Comparison of ENCODE assay signal across 10 cellular contexts in genomic region chr20:1810926-1811620, GRCh38.
DNase-seq lines count a peak whose midpoint lies in the region; ATAC-seq, FAIRE-seq and TF ChIP-seq lines count a peak whose summit lies in the region.
"Had no signal": no experiment of that assay in that cellular context is flagged by ENCODE, and none has a peak within 500 bp of the region (broad histone marks: within the 10 kb centered on the region; RNA-seq: fewer than 3 reads in every experiment).

No MANE protein-coding gene starts in this region.

- H3K27ac Mint-ChIP-seq in CD14-positive monocyte: peak overlapping the region; percentile 88 to 96 (median 93)
- no peak overlapping the region for H3K27ac Mint-ChIP-seq in activated CD4-positive, alpha-beta memory T cell treated with anti-CD3 and anti-CD28 coated beads for 36 hours
- H3K27ac Mint-ChIP-seq: activated T-helper 1 cell treated with anti-CD3 and anti-CD28 coated beads, Interleukin-12 subunit alpha, Interleukin-12 subunit beta, Interleukin-2, Interleukin-4 antibody, amounts not matched to agents 30 ng/mL and 10 ng/mL and 1 ng/mL, durations not matched to agents 14 hours and 24 hours and 36 hours had no signal

- peaks cover 65% of the 10 kb centered on the region for H3K4me1 Mint-ChIP-seq in CD14-positive monocyte
- H3K4me1 Mint-ChIP-seq in activated CD4-positive, alpha-beta memory T cell treated with anti-CD3 and anti-CD28 coated beads for 36 hours (ENCODE audit: low read depth): peaks cover 3% of the 10 kb centered on the region

- no peak overlapping the region for H2AFZ ChIP-seq in fibroblast of lung (ENCODE audit: low read length)

- no peaks in the 10 kb centered on the region for H3K9me3 Mint-ChIP-seq in CD14-positive monocyte
- no peaks in the 10 kb centered on the region for H3K9me3 Mint-ChIP-seq in activated CD4-positive, alpha-beta memory T cell treated with anti-CD3 and anti-CD28 coated beads for 36 hours
- H3K9me3 Mint-ChIP-seq: activated T-helper 1 cell treated with anti-CD3 and anti-CD28 coated beads, Interleukin-12 subunit alpha, Interleukin-12 subunit beta, Interleukin-2, Interleukin-4 antibody, amounts not matched to agents 30 ng/mL and 10 ng/mL and 1 ng/mL, durations not matched to agents 14 hours and 24 hours and 36 hours had no signal

- H3K4me3 Mint-ChIP-seq in CD14-positive monocyte: peak overlapping the region; percentile 64 to 84
- H3K4me3 Mint-ChIP-seq in activated CD4-positive, alpha-beta memory T cell treated with anti-CD3 and anti-CD28 coated beads for 36 hours: no peak overlapping the region
- H3K4me3 Mint-ChIP-seq: activated T-helper 1 cell treated with anti-CD3 and anti-CD28 coated beads, Interleukin-12 subunit alpha, Interleukin-12 subunit beta, Interleukin-2, Interleukin-4 antibody, amounts not matched to agents 30 ng/mL and 10 ng/mL and 1 ng/mL, durations not matched to agents 14 hours and 24 hours and 36 hours had no signal

- H3K27ac ChIP-seq in fibroblast of lung (ENCODE audit: insufficient read depth, low read length): peak overlapping the region; percentile 81
- H3K27ac ChIP-seq: KMS-11 had no signal

- peaks cover 27 to 34% of the 10 kb centered on the region in 2 donors for H3K36me3 Mint-ChIP-seq in CD14-positive monocyte
- H3K36me3 Mint-ChIP-seq in activated CD4-positive, alpha-beta memory T cell treated with anti-CD3 and anti-CD28 coated beads for 36 hours: no peaks in the 10 kb centered on the region

- no peak for TF ChIP-seq CTCF in CD14-positive monocyte (IDR thresholded peaks at IDR 0.05)
- no peak for TF ChIP-seq CTCF in fibroblast of lung (conservative IDR thresholded peaks at IDR 0.05 in 1 of 2, IDR thresholded peaks at IDR 0.05 in 1 of 2; ENCODE audit: low read depth in 1 of 2, low read length in 2 of 2)

- intact Hi-C loops in CD14-positive monocyte (cut with micrococcal nuclease): no loop called here
- intact Hi-C loops in activated CD4-positive, alpha-beta memory T cell treated with anti-CD3 and anti-CD28 coated beads for 36 hours (cut with micrococcal nuclease): no loop called here

- CTCF ChIA-PET in activated CD4-positive, alpha-beta memory T cell treated with anti-CD3 and anti-CD28 coated beads for 36 hours (lab: Charles Lee): interaction anchor here (1.1 to 1.3 kb wide), 2 partner anchors 34 to 47 kb away, joined by 3 to 4 read pairs; no protein-coding TSS in a partner anchor

- H3K27me3 Mint-ChIP-seq in CD14-positive monocyte (ENCODE audit: low read depth in 3 of 3): peaks cover 2 to 7% (median 3%) of the 10 kb centered on the region in 3 donors
- H3K27me3 Mint-ChIP-seq in activated CD4-positive, alpha-beta memory T cell treated with anti-CD3 and anti-CD28 coated beads for 36 hours: peaks cover 36% of the 10 kb centered on the region

- H3K27me3 ChIP-seq in fibroblast of lung (ENCODE audit: control insufficient read depth, insufficient read depth, low read length): no peaks in the 10 kb centered on the region

- ATAC-seq in GM21737 (IDR thresholded peaks at IDR 0.05; ENCODE audit: unreplicated experiment): no peak

- no peak overlapping the region for H3K4me2 ChIP-seq in fibroblast of lung (ENCODE audit: extremely low read depth, insufficient read depth, low read length)
- H3K4me2 ChIP-seq: KMS-11 had no signal

- no peak overlapping the region for H3K4me3 ChIP-seq in fibroblast of lung (replicated peaks in 1 of 4; ENCODE audit: control extremely low read depth in 1 of 4, insufficient read depth in 1 of 4, low read depth in 3 of 4, low read length in 4 of 4)

- H4K20me1 ChIP-seq in fibroblast of lung (ENCODE audit: control insufficient read depth, extremely low read depth, insufficient read depth, low read length): no peaks in the 10 kb centered on the region

- no peak for FAIRE-seq in RCC 7860 (lab: Jason Lieb, UNC)

- no peaks in the 10 kb centered on the region for H3K9me3 ChIP-seq in fibroblast of lung (ENCODE audit: control insufficient read depth, insufficient read depth, low read depth, low read length)

- POLR2A ChIA-PET in activated CD4-positive, alpha-beta memory T cell treated with anti-CD3 and anti-CD28 coated beads for 36 hours (lab: Charles Lee): no interaction called here

- peaks cover 45% of the 10 kb centered on the region for H3K4me1 ChIP-seq in fibroblast of lung (ENCODE audit: control insufficient read depth, extremely low read depth, insufficient read depth, low read length)

- H3K79me2 ChIP-seq in fibroblast of lung (ENCODE audit: control insufficient read depth, insufficient read depth, low read length): no peaks in the 10 kb centered on the region

- no peaks in the 10 kb centered on the region for H3K36me3 ChIP-seq in fibroblast of lung (ENCODE audit: control insufficient read depth, insufficient read depth, low read length)

- no peak overlapping the region for H3K9ac ChIP-seq in fibroblast of lung (ENCODE audit: insufficient read depth, low read length)
- H3K9ac ChIP-seq: KMS-11 had no signal

- no peak for DNase-seq in CD14-positive monocyte (ENCODE audit: low spot score)
- peak; percentile 25 for DNase-seq in RCC 7860 (ENCODE audit: low spot score)
- DNase-seq in fibroblast of lung (ENCODE audit: low read depth in 2 of 2): peak; percentile 63 to 74
- peak in 43 of 56 donors; percentile 24 to 89 (median 61) for DNase-seq in nucleus accumbens (lab: John Stamatoyannopoulos, UW)
- no peak for DNase-seq in activated CD4-positive, alpha-beta memory T cell treated with anti-CD3 and anti-CD28 coated beads for 36 hours
- DNase-seq in GM19238 (ENCODE audit: insufficient read length, low spot score): no peak
- DNase-seq in iPS-NIHi7 (ENCODE audit: extremely low spot score): no peak

Comparison
In these comparisons a context has a peak if more than half of its experiments do, and no peak if none do; other contexts are left out.
1. DNase-seq: peak in RCC 7860 (single experiment), fibroblast of lung (2 of 2) and nucleus accumbens (43 of 56); none in CD14-positive monocyte (single experiment), activated CD4-positive, alpha-beta memory T cell treated with anti-CD3 and anti-CD28 coated beads for 36 hours (single experiment), GM19238 (single experiment) and iPS-NIHi7 (single experiment).